In the genomic region with DNA sequence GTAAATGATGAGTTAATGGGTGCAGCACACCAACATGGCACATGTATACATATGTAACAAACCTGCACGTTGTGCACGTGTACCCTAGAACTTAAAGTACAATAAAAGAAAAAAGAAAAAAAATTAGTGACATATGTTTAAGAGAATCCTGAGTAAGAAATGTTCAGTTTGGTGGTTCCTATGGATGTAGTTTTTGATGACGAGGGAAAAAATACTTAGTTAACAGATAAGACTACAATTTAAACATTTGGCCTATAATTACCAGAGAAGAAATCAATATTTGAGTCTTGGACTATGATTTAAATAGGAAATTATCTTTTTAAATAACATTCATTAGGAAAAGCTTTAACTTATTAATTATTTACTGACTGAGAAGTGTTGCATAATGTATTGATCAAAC, we compare ENCODE assay signal across 33 cellular contexts. TPM values are rescaled to one million over a fixed set of nuclear protein-coding genes. Genes with fewer than 3 reads are reported as not detected.
"Had no signal": no experiment of that assay in that cellular context is flagged by ENCODE, and none has a peak within 500 bp of the region (broad histone marks: within the 10 kb centered on the region; RNA-seq: fewer than 3 reads in every experiment).

No MANE protein-coding gene starts in this region.

- H3K4me1 Mint-ChIP-seq: naive thymus-derived CD4-positive, alpha-beta T cell; nephron; neural progenitor cell; stimulated activated effector memory CD8-positive, alpha-beta T cell treated with anti-CD3 and anti-CD28 coated beads, Interleukin-12 subunit alpha, Interleukin-12 subunit beta, amount 100 ng/mL, for 72 hours; stimulated activated naive B cell treated with anti-CD40 and anti-IgM and Interleukin-4, amounts not matched to agents 10 μg/mL and 1 μg/mL and 100 μg/mL, for 72 hours had no signal

- H3K4me2 ChIP-seq: neural progenitor cell had no signal

- H3K4me3 Mint-ChIP-seq: naive thymus-derived CD4-positive, alpha-beta T cell; natural killer cell; nephron; neural progenitor cell; stimulated activated effector memory CD8-positive, alpha-beta T cell treated with anti-CD3 and anti-CD28 coated beads, Interleukin-12 subunit alpha, Interleukin-12 subunit beta, amount 100 ng/mL, for 72 hours; stimulated activated naive B cell treated with anti-CD40 and anti-IgM and Interleukin-4, amounts not matched to agents 10 μg/mL and 1 μg/mL and 100 μg/mL, for 72 hours; stimulated activated naive CD8-positive, alpha-beta T cell treated with anti-CD3 and anti-CD28 coated beads, Interleukin-15, Interleukin-2, amounts not matched to agents 100 ng/mL and 50 ng/mL, for 24 hours had no signal

- H3K4me3 ChIP-seq: neural progenitor cell, ovary, psoas muscle, skin epidermis, stomach, thoracic aorta, thyroid gland, tibial nerve, upper lobe of left lung, vagina had no signal

- H3K79me2 ChIP-seq: parathyroid adenoma had no signal

- ATAC-seq: naive thymus-derived CD4-positive, alpha-beta T cell; natural killer cell; psoas muscle; right cardiac atrium; sciatic nerve; stimulated activated effector memory CD8-positive, alpha-beta T cell treated with anti-CD3 and anti-CD28 coated beads, Interleukin-12 subunit alpha, Interleukin-12 subunit beta, amount 100 ng/mL, for 72 hours; stimulated activated naive B cell treated with anti-CD40 and anti-IgM and Interleukin-4, amounts not matched to agents 10 μg/mL and 1 μg/mL and 100 μg/mL, for 72 hours had no signal

- H3K9ac ChIP-seq: neural progenitor cell, parathyroid adenoma had no signal

- H3K27me3 ChIP-seq: neural progenitor cell, ovary, stomach, thyroid gland, tibial nerve, upper lobe of left lung, vagina had no signal

- H3K36me3 ChIP-seq: neural progenitor cell, ovary, stomach, thoracic aorta, thyroid gland, tibial nerve, upper lobe of left lung, vagina had no signal

- FAIRE-seq: urothelium cell line had no signal

- H3K36me3 Mint-ChIP-seq: natural killer cell; neural progenitor cell; stimulated activated effector memory CD8-positive, alpha-beta T cell treated with anti-CD3 and anti-CD28 coated beads, Interleukin-12 subunit alpha, Interleukin-12 subunit beta, amount 100 ng/mL, for 72 hours; stimulated activated naive B cell treated with anti-CD40 and anti-IgM and Interleukin-4, amounts not matched to agents 10 μg/mL and 1 μg/mL and 100 μg/mL, for 72 hours had no signal

- H3K27ac ChIP-seq: neural progenitor cell, ovary, parathyroid adenoma, psoas muscle, skin epidermis, stomach, thoracic aorta, thyroid gland, tibial nerve, upper lobe of left lung, vagina had no signal

- H3K4me1 ChIP-seq: neural progenitor cell, parathyroid adenoma, tibial nerve, vagina had no signal

- H2AFZ ChIP-seq: neural progenitor cell, parathyroid adenoma had no signal

- H3K27ac Mint-ChIP-seq: naive thymus-derived CD4-positive, alpha-beta T cell; natural killer cell; nephron; neural progenitor cell; progenitor cell of endocrine pancreas; stimulated activated effector memory CD8-positive, alpha-beta T cell treated with anti-CD3 and anti-CD28 coated beads, Interleukin-12 subunit alpha, Interleukin-12 subunit beta, amount 100 ng/mL, for 72 hours; stimulated activated naive B cell treated with anti-CD40 and anti-IgM and Interleukin-4, amounts not matched to agents 10 μg/mL and 1 μg/mL and 100 μg/mL, for 72 hours; stimulated activated naive CD8-positive, alpha-beta T cell treated with anti-CD3 and anti-CD28 coated beads, Interleukin-15, Interleukin-2, amounts not matched to agents 100 ng/mL and 50 ng/mL, for 24 hours had no signal

- H3K27me3 Mint-ChIP-seq: progenitor cell of endocrine pancreas had no signal

- DNase-seq: naive thymus-derived CD4-positive, alpha-beta T cell; natural killer cell; occipital lobe; ovary; posterior cingulate gyrus; psoas muscle; right cardiac atrium; stimulated activated CD4-positive, alpha-beta T cell treated with anti-CD3 and anti-CD28 coated beads, Interleukin-15, amount 100 ng/mL, for 24 hours; stimulated activated CD4-positive, alpha-beta T cell treated with anti-CD3 and anti-CD28 coated beads, Interleukin-2, amount 100 ng/mL, for 24 hours; stimulated activated CD4-positive, alpha-beta T cell treated with anti-CD3 and anti-CD28 coated beads, Interleukin-2, amount 100 ng/mL, for 48 hours; stimulated activated CD4-positive, alpha-beta T cell treated with anti-CD3 and anti-CD28 coated beads, Interleukin-4, amount 100 ng/mL, for 24 hours; stimulated activated naive B cell treated with anti-CD40 and anti-IgM and Interleukin-4, amounts not matched to agents 10 μg/mL and 1 μg/mL and 100 μg/mL, for 72 hours; stimulated activated naive CD4-positive, alpha-beta T cell treated with Interleukin-2 at 50 U/mL for 16 hours; stomach; thyroid gland; trophoblast cell; upper lobe of left lung had no signal

- H3K9me3 ChIP-seq: ovary, psoas muscle, stomach, thoracic aorta, thyroid gland, upper lobe of left lung, vagina had no signal

RNA-seq across cellular contexts. Expression of gene SLC26A3, which starts 39.2 kb away (rescaled TPM):
- total RNA-seq: naive thymus-derived CD4-positive, alpha-beta T cell; natural killer cell; occipital lobe; osteoblast; renal cortical epithelial cell; right cardiac atrium; sciatic nerve; temporal lobe; thoracic aorta; tibial nerve; vagina had no signal
- polyA plus RNA-seq: naive thymus-derived CD4-positive, alpha-beta T cell; neural cell had no signal
